ENCODE assay signal across 28 cellular contexts in the genomic region with DNA sequence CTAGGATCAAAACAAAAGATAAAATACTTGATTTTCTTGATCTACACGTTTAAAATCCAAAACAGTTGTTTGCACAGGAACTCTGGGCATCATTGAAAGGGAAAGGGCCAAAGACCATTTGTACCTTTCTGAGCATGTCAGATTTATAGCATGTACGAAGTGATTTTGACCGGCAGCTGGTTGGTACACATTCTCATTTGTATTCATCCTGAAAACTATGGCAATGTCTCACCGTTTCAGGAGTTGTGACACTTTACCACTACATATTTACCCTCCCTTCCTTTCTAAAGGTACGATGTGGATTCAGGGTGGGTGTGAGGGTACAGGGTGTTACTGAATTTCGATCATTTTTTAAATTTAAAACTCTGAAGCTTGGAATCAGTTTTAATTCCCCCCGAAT. TPM values are rescaled to one million over a fixed set of nuclear protein-coding genes. Genes with fewer than 3 reads are reported as not detected.
DNase-seq lines count a peak whose midpoint lies in the region; ATAC-seq and TF ChIP-seq lines count a peak whose summit lies in the region.
"Had no signal": no experiment of that assay in that cellular context is flagged by ENCODE, and none has a peak within 500 bp of the region (broad histone marks: within the 10 kb centered on the region; RNA-seq: fewer than 3 reads in every experiment).

No MANE protein-coding gene starts in this region.

- H3K36me3 Mint-ChIP-seq in activated CD4-positive, alpha-beta T cell treated with anti-CD3 and anti-CD28 coated beads for 36 hours (ENCODE audit: low read depth): no peaks in the 10 kb centered on the region
- no peaks in the 10 kb centered on the region for H3K36me3 Mint-ChIP-seq in activated T-helper 1 cell treated with anti-CD3 and anti-CD28 coated beads, Interleukin-12 subunit alpha, Interleukin-12 subunit beta, Interleukin-2, Interleukin-4 antibody, amounts not matched to agents 30 ng/mL and 10 ng/mL and 1 ng/mL, durations not matched to agents 14 hours and 24 hours and 36 hours (ENCODE audit: low read depth)
- H3K36me3 Mint-ChIP-seq: CD8-positive, alpha-beta T cell had no signal

- POLR2A ChIA-PET in activated CD4-positive, alpha-beta T cell treated with anti-CD3 and anti-CD28 coated beads for 36 hours (lab: Charles Lee): interaction anchor here (0.7 to 1.3 kb wide), 2 partner anchors 9 to 298 kb away, joined by 4 to 5 read pairs; no protein-coding TSS in a partner anchor

- H3K27ac ChIP-seq in left ventricle myocardium inferior (replicated peaks): peak overlapping the region; percentile 47
- H3K27ac ChIP-seq in parathyroid adenoma: peak overlapping the region; percentile 9
- H3K27ac ChIP-seq: adrenal gland, body of pancreas, esophagus squamous epithelium, foreskin keratinocyte, left lung, tibial artery had no signal

- H2AFZ ChIP-seq in parathyroid adenoma: peak overlapping the region; percentile 68

- H3K9ac ChIP-seq in parathyroid adenoma: no peak overlapping the region

- H3K36me3 ChIP-seq in left ventricle myocardium inferior: no peaks in the 10 kb centered on the region
- H3K36me3 ChIP-seq in parathyroid adenoma (ENCODE audit: control insufficient read depth, insufficient read depth, low read length): no peaks in the 10 kb centered on the region
- H3K36me3 ChIP-seq: adrenal gland, esophagus squamous epithelium, left lung, tibial artery had no signal

- no peaks in the 10 kb centered on the region for H3K9me3 Mint-ChIP-seq in activated CD4-positive, alpha-beta T cell treated with anti-CD3 and anti-CD28 coated beads for 36 hours (ENCODE audit: low read depth)
- H3K9me3 Mint-ChIP-seq in activated T-helper 1 cell treated with anti-CD3 and anti-CD28 coated beads, Interleukin-12 subunit alpha, Interleukin-12 subunit beta, Interleukin-2, Interleukin-4 antibody, amounts not matched to agents 30 ng/mL and 10 ng/mL and 1 ng/mL, durations not matched to agents 14 hours and 24 hours and 36 hours: peaks cover 3% of the 10 kb centered on the region
- H3K9me3 Mint-ChIP-seq: CD8-positive, alpha-beta T cell; central memory CD8-positive, alpha-beta T cell; endodermal cell had no signal

- H3K27me3 ChIP-seq in left ventricle myocardium inferior (ENCODE audit: low read depth) (no peaks in the 10 kb centered on the region), parathyroid adenoma (ENCODE audit: control insufficient read depth, insufficient read depth, low read length) (no peaks in the 10 kb centered on the region)
- H3K27me3 ChIP-seq: adrenal gland, body of pancreas, esophagus squamous epithelium, foreskin keratinocyte, left lung, tibial artery had no signal

- no peak overlapping the region for H3K4me3 ChIP-seq in left ventricle myocardium inferior
- no peak overlapping the region for H3K4me3 ChIP-seq in parathyroid adenoma (ENCODE audit: low read depth, low read length)
- H3K4me3 ChIP-seq: adrenal gland, body of pancreas, esophagus squamous epithelium, left lung, smooth muscle cell, tibial artery had no signal

- H3K4me1 ChIP-seq in left ventricle myocardium inferior (no peaks in the 10 kb centered on the region), parathyroid adenoma (peaks cover 3% of the 10 kb centered on the region)
- H3K4me1 ChIP-seq: adrenal gland, body of pancreas, tibial artery had no signal

- H3K27me3 Mint-ChIP-seq in activated CD4-positive, alpha-beta T cell treated with anti-CD3 and anti-CD28 coated beads for 36 hours: no peaks in the 10 kb centered on the region
- H3K27me3 Mint-ChIP-seq in activated T-helper 1 cell treated with anti-CD3 and anti-CD28 coated beads, Interleukin-12 subunit alpha, Interleukin-12 subunit beta, Interleukin-2, Interleukin-4 antibody, amounts not matched to agents 30 ng/mL and 10 ng/mL and 1 ng/mL, durations not matched to agents 14 hours and 24 hours and 36 hours (ENCODE audit: insufficient read depth): no peaks in the 10 kb centered on the region
- H3K27me3 Mint-ChIP-seq: central memory CD8-positive, alpha-beta T cell had no signal

- no peak overlapping the region for H3K4me2 ChIP-seq in parathyroid adenoma (ENCODE audit: low read length)

- H3K4me1 Mint-ChIP-seq in activated CD4-positive, alpha-beta T cell treated with anti-CD3 and anti-CD28 coated beads for 36 hours: peaks cover 30% of the 10 kb centered on the region
- peaks cover 29% of the 10 kb centered on the region for H3K4me1 Mint-ChIP-seq in activated T-helper 1 cell treated with anti-CD3 and anti-CD28 coated beads, Interleukin-12 subunit alpha, Interleukin-12 subunit beta, Interleukin-2, Interleukin-4 antibody, amounts not matched to agents 30 ng/mL and 10 ng/mL and 1 ng/mL, durations not matched to agents 14 hours and 24 hours and 36 hours (ENCODE audit: low read depth)
- H3K4me1 Mint-ChIP-seq: endodermal cell had no signal

- CTCF ChIA-PET in activated CD4-positive, alpha-beta T cell treated with anti-CD3 and anti-CD28 coated beads for 36 hours (lab: Charles Lee): interaction anchor here (0.8 to 3.5 kb wide), 6 partner anchors 8 to 188 kb away, joined by 3 to 12 read pairs (median 4); no protein-coding TSS in a partner anchor

- no peaks in the 10 kb centered on the region for H3K79me2 ChIP-seq in parathyroid adenoma

- H3K9me3 ChIP-seq in left ventricle myocardium inferior (replicated peaks) (peaks cover 5% of the 10 kb centered on the region), parathyroid adenoma (ENCODE audit: control insufficient read depth, low read length) (no peaks in the 10 kb centered on the region)
- H3K9me3 ChIP-seq: adrenal gland, body of pancreas, esophagus squamous epithelium, left lung, tibial artery had no signal

- DNase-seq in activated CD4-positive, alpha-beta T cell treated with anti-CD3 and anti-CD28 coated beads for 36 hours: no peak
- no peak for DNase-seq in activated CD4-positive, alpha-beta T cell treated with anti-CD3 and anti-CD28 coated beads, Interleukin-2, amount 50 U/mL, for 48 hours
- DNase-seq in left ventricle myocardium inferior: no peak
- DNase-seq in Right ventricle myocardium superior: no peak
- DNase-seq in activated T-helper 1 cell treated with anti-CD3 and anti-CD28 coated beads, Interleukin-12 subunit alpha, Interleukin-12 subunit beta, Interleukin-2, Interleukin-4 antibody, amounts not matched to agents 30 ng/mL and 10 ng/mL and 1 ng/mL, durations not matched to agents 14 hours and 24 hours and 36 hours (ENCODE audit: low spot score): no peak
- no peak for DNase-seq in stimulated activated CD8-positive, alpha-beta memory T cell treated with anti-CD3 and anti-CD28 coated beads, Interleukin-4, amount 100 ng/mL, for 48 hours
- no peak for DNase-seq in amniotic stem cell (lab: John Stamatoyannopoulos, UW)
- DNase-seq: activated CD4-positive, CD25-positive, alpha-beta regulatory T cell treated with anti-CD3 and anti-CD28 coated beads, Interleukin-2, amount 50 U/mL, for 72 hours; adrenal gland; body of pancreas; CD8-positive, alpha-beta T cell; endodermal cell; esophagus squamous epithelium; foreskin keratinocyte; head of caudate nucleus; islet precursor cell; left lung; mesendoderm; NCI-H1092; NCI-H1694; NCI-H446 treated with DMSO at 0.1 percent for 48 hours; NCI-H82; right cardiac atrium; stimulated activated CD4-positive, alpha-beta T cell treated with anti-CD3 and anti-CD28 coated beads, Interleukin-1b, Interleukin-23, amount 100 ng/mL, for 48 hours; tibial artery had no signal

- H3K27ac Mint-ChIP-seq in activated CD4-positive, alpha-beta T cell treated with anti-CD3 and anti-CD28 coated beads for 36 hours: no peak overlapping the region
- peak overlapping the region; percentile 1 for H3K27ac Mint-ChIP-seq in activated T-helper 1 cell treated with anti-CD3 and anti-CD28 coated beads, Interleukin-12 subunit alpha, Interleukin-12 subunit beta, Interleukin-2, Interleukin-4 antibody, amounts not matched to agents 30 ng/mL and 10 ng/mL and 1 ng/mL, durations not matched to agents 14 hours and 24 hours and 36 hours
- H3K27ac Mint-ChIP-seq: CD8-positive, alpha-beta T cell; endodermal cell had no signal

- no peak for TF ChIP-seq CTCF in left ventricle myocardium inferior (IDR thresholded peaks at IDR 0.05; ENCODE audit: borderline replicate concordance)
- TF ChIP-seq CTCF in parathyroid adenoma (IDR thresholded peaks at IDR 0.05): no peak

- intact Hi-C loops in activated CD4-positive, alpha-beta T cell treated with anti-CD3 and anti-CD28 coated beads for 36 hours (cut with DNase I, micrococcal nuclease): no loop called here
- intact Hi-C loops in left ventricle myocardium inferior (cut with micrococcal nuclease): no loop called here
- intact Hi-C loops in Right ventricle myocardium superior (cut with DNase I): no loop called here
- intact Hi-C loops in activated T-helper 1 cell treated with anti-CD3 and anti-CD28 coated beads, Interleukin-12 subunit alpha, Interleukin-12 subunit beta, Interleukin-2, Interleukin-4 antibody, amounts not matched to agents 30 ng/mL and 10 ng/mL and 1 ng/mL, durations not matched to agents 14 hours and 24 hours and 36 hours (cut with micrococcal nuclease): loop anchor here (1.0 kb wide), 1 partner anchor 10 kb away; no protein-coding TSS in a partner anchor

- H3K4me3 Mint-ChIP-seq in activated CD4-positive, alpha-beta T cell treated with anti-CD3 and anti-CD28 coated beads for 36 hours: no peak overlapping the region
- H3K4me3 Mint-ChIP-seq in activated T-helper 1 cell treated with anti-CD3 and anti-CD28 coated beads, Interleukin-12 subunit alpha, Interleukin-12 subunit beta, Interleukin-2, Interleukin-4 antibody, amounts not matched to agents 30 ng/mL and 10 ng/mL and 1 ng/mL, durations not matched to agents 14 hours and 24 hours and 36 hours: peak overlapping the region; percentile 16
- H3K4me3 Mint-ChIP-seq: CD8-positive, alpha-beta T cell; central memory CD8-positive, alpha-beta T cell; endodermal cell had no signal

- peak; percentile 65 for ATAC-seq in activated CD4-positive, alpha-beta T cell treated with anti-CD3 and anti-CD28 coated beads for 36 hours
- ATAC-seq in Right ventricle myocardium superior (ENCODE audit: poor library complexity): no peak
- ATAC-seq: body of pancreas; CD8-positive, alpha-beta T cell; foreskin keratinocyte; left lung; right cardiac atrium had no signal

RNA-seq across cellular contexts. Expression of a gene that starts 7.3 kb away (rescaled TPM):
- total RNA-seq in activated CD4-positive, alpha-beta T cell treated with anti-CD3 and anti-CD28 coated beads for 36 hours: 10 to 100 TPM; 17.0 to 17.4 TPM
- total RNA-seq in left ventricle myocardium inferior: 17.1 TPM
- 18.9 TPM for total RNA-seq in Right ventricle myocardium superior
- total RNA-seq in activated T-helper 1 cell treated with anti-CD3 and anti-CD28 coated beads, Interleukin-12 subunit alpha, Interleukin-12 subunit beta, Interleukin-2, Interleukin-4 antibody, amounts not matched to agents 30 ng/mL and 10 ng/mL and 1 ng/mL, durations not matched to agents 14 hours and 24 hours and 36 hours: 40.8 and 45.3 TPM in 2 replicates
